Comparison of ENCODE assay signal across 1 cellular context in the genomic region with DNA sequence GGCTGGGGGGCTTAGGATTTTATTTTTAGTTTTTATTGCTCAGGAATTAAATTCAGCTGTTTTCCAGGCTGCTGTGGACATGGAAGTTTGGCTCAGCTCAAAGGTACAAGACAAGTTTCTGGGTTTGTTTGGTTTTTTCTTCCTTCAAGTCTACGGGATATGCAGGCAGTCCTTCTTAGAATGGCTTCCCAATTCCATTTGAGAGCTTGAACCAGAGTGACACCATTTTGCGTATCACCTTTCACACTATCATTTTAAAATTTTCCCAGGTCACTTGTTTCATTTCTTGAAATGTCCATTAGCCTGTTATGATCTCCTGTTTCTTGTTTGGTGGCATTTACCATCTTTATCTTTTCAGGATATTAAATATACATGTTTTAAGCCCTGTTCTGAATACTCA.
TF ChIP-seq lines count a peak whose summit lies in the region.

No MANE protein-coding gene starts in this region.

TF ChIP-seq in K562, 482 proteins besides CTCF, POLR2A, EP300 and RAD21 (continued from another document):
- TF ChIP-seq EHMT2 (IDR thresholded peaks at IDR 0.05) (no peak), FOXM1 (IDR thresholded peaks at IDR 0.05; ENCODE audit: low read depth) (no peak), FOXM1 (CRISPR knock-in tag; IDR thresholded peaks at IDR 0.05; ENCODE audit: low read depth) (no peak), BRD9 (IDR thresholded peaks at IDR 0.05; ENCODE audit: low read depth, partially characterized antibody) (no peak), PRPF4 (IDR thresholded peaks at IDR 0.05; ENCODE audit: insufficient read depth, low read depth, low read length, poor library complexity, severe bottlenecking) (no peak), ZNF12 (CRISPR knock-in tag; IDR thresholded peaks at IDR 0.05) (no peak), RBM39 (optimal IDR thresholded peaks at IDR 0.05; ENCODE audit: low read depth, low read length) (no peak), RNF2 (IDR thresholded peaks at IDR 0.05) (no peak), BCL6 (CRISPR knock-in tag; IDR thresholded peaks at IDR 0.05) (no peak), PYGO2 (tag; IDR thresholded peaks at IDR 0.05) (no peak), HMG20A (CRISPR knock-in tag; conservative IDR thresholded peaks at IDR 0.05) (no peak), BDP1 (IDR thresholded peaks at IDR 0.05; ENCODE audit: insufficient read depth, insufficient read length) (no peak), DMBX1 (CRISPR knock-in tag; IDR thresholded peaks at IDR 0.05; ENCODE audit: borderline replicate concordance) (0 out of 2 replicates have a peak, but pooled peaks have one; percentile 45), NR2C1 (IDR thresholded peaks at IDR 0.05) (no peak), NR2C1 (tag; IDR thresholded peaks at IDR 0.05) (no peak), ZNF24 (IDR thresholded peaks at IDR 0.05) (no peak), PURB (CRISPR knock-in tag; IDR thresholded peaks at IDR 0.05; ENCODE audit: low read depth) (no peak), ZNF165 (CRISPR knock-in tag; IDR thresholded peaks at IDR 0.05; ENCODE audit: borderline replicate concordance) (no peak), ZNF785 (CRISPR knock-in tag; IDR thresholded peaks at IDR 0.05) (no peak), TRIM24 (IDR thresholded peaks at IDR 0.05) (no peak), TEAD1 (CRISPR knock-in tag; IDR thresholded peaks at IDR 0.05) (no peak), ATF1 (CRISPR knock-in tag; IDR thresholded peaks at IDR 0.05) (no peak), ATF1 (tag; IDR thresholded peaks at IDR 0.05) (no peak), NCOA6 (IDR thresholded peaks at IDR 0.05) (no peak), SMARCC2 (IDR thresholded peaks at IDR 0.05; ENCODE audit: low read depth) (no peak), TRIM28 (IDR thresholded peaks at IDR 0.05) (no peak), PML (IDR thresholded peaks at IDR 0.05; ENCODE audit: low read length) (no peak), ZKSCAN1 (IDR thresholded peaks at IDR 0.05; ENCODE audit: low read depth, low read length) (no peak), LCOR (CRISPR knock-in tag; IDR thresholded peaks at IDR 0.05) (no peak), CBX5 (IDR thresholded peaks at IDR 0.05; ENCODE audit: borderline replicate concordance, low read depth) (no peak), KLF13 (tag; IDR thresholded peaks at IDR 0.05; ENCODE audit: borderline replicate concordance, low read depth) (no peak), YBX1 (IDR thresholded peaks at IDR 0.05) (no peak)
- TF ChIP-seq, protein P1, sequence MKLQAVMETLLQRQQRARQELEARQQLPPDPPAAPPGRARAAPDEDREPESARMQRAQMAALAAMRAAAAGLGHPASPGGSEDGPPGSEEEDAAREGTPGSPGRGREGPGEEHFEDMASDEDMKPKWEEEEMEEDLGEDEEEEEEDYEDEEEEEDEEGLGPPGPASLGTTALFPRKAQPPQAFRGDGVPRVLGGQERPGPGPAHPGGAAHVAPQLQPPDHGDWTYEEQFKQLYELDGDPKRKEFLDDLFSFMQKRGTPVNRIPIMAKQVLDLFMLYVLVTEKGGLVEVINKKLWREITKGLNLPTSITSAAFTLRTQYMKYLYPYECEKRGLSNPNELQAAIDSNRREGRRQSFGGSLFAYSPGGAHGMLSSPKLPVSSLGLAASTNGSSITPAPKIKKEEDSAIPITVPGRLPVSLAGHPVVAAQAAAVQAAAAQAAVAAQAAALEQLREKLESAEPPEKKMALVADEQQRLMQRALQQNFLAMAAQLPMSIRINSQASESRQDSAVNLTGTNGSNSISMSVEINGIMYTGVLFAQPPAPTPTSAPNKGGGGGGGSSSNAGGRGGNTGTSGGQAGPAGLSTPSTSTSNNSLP (IDR thresholded peaks at IDR 0.05; ENCODE audit: borderline replicate concordance, low read depth, low read length) = no peak
- TF ChIP-seq, protein P2, sequence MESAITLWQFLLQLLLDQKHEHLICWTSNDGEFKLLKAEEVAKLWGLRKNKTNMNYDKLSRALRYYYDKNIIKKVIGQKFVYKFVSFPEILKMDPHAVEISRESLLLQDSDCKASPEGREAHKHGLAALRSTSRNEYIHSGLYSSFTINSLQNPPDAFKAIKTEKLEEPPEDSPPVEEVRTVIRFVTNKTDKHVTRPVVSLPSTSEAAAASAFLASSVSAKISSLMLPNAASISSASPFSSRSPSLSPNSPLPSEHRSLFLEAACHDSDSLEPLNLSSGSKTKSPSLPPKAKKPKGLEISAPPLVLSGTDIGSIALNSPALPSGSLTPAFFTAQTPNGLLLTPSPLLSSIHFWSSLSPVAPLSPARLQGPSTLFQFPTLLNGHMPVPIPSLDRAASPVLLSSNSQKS (CRISPR knock-in tag; IDR thresholded peaks at IDR 0.05) = no peak
- TF ChIP-seq, protein P3, sequence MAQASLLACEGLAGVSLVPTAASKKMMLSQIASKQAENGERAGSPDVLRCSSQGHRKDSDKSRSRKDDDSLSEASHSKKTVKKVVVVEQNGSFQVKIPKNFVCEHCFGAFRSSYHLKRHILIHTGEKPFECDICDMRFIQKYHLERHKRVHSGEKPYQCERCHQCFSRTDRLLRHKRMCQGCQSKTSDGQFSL (CRISPR knock-in tag; IDR thresholded peaks at IDR 0.05) = no peak
- TF ChIP-seq, protein P3 (tag; IDR thresholded peaks at IDR 0.05) = no peak
- TF ChIP-seq, protein P4, sequence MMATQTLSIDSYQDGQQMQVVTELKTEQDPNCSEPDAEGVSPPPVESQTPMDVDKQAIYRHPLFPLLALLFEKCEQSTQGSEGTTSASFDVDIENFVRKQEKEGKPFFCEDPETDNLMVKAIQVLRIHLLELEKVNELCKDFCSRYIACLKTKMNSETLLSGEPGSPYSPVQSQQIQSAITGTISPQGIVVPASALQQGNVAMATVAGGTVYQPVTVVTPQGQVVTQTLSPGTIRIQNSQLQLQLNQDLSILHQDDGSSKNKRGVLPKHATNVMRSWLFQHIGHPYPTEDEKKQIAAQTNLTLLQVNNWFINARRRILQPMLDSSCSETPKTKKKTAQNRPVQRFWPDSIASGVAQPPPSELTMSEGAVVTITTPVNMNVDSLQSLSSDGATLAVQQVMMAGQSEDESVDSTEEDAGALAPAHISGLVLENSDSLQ (IDR thresholded peaks at IDR 0.05) = no peak
- TF ChIP-seq, protein P5, sequence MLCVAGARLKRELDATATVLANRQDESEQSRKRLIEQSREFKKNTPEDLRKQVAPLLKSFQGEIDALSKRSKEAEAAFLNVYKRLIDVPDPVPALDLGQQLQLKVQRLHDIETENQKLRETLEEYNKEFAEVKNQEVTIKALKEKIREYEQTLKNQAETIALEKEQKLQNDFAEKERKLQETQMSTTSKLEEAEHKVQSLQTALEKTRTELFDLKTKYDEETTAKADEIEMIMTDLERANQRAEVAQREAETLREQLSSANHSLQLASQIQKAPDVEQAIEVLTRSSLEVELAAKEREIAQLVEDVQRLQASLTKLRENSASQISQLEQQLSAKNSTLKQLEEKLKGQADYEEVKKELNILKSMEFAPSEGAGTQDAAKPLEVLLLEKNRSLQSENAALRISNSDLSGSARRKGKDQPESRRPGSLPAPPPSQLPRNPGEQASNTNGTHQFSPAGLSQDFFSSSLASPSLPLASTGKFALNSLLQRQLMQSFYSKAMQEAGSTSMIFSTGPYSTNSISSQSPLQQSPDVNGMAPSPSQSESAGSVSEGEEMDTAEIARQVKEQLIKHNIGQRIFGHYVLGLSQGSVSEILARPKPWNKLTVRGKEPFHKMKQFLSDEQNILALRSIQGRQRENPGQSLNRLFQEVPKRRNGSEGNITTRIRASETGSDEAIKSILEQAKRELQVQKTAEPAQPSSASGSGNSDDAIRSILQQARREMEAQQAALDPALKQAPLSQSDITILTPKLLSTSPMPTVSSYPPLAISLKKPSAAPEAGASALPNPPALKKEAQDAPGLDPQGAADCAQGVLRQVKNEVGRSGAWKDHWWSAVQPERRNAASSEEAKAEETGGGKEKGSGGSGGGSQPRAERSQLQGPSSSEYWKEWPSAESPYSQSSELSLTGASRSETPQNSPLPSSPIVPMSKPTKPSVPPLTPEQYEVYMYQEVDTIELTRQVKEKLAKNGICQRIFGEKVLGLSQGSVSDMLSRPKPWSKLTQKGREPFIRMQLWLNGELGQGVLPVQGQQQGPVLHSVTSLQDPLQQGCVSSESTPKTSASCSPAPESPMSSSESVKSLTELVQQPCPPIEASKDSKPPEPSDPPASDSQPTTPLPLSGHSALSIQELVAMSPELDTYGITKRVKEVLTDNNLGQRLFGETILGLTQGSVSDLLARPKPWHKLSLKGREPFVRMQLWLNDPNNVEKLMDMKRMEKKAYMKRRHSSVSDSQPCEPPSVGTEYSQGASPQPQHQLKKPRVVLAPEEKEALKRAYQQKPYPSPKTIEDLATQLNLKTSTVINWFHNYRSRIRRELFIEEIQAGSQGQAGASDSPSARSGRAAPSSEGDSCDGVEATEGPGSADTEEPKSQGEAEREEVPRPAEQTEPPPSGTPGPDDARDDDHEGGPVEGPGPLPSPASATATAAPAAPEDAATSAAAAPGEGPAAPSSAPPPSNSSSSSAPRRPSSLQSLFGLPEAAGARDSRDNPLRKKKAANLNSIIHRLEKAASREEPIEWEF (CRISPR knock-in tag; IDR thresholded peaks at IDR 0.05) = no peak
- TF ChIP-seq, protein P6, sequence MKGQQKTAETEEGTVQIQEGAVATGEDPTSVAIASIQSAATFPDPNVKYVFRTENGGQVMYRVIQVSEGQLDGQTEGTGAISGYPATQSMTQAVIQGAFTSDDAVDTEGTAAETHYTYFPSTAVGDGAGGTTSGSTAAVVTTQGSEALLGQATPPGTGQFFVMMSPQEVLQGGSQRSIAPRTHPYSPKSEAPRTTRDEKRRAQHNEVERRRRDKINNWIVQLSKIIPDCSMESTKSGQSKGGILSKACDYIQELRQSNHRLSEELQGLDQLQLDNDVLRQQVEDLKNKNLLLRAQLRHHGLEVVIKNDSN (CRISPR knock-in tag; IDR thresholded peaks at IDR 0.05) = no peak
- TF ChIP-seq, protein P7, sequence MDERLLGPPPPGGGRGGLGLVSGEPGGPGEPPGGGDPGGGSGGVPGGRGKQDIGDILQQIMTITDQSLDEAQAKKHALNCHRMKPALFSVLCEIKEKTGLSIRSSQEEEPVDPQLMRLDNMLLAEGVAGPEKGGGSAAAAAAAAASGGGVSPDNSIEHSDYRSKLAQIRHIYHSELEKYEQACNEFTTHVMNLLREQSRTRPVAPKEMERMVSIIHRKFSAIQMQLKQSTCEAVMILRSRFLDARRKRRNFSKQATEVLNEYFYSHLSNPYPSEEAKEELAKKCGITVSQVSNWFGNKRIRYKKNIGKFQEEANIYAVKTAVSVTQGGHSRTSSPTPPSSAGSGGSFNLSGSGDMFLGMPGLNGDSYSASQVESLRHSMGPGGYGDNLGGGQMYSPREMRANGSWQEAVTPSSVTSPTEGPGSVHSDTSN (CRISPR knock-in tag; IDR thresholded peaks at IDR 0.05; ENCODE audit: low read depth) = no peak
- TF ChIP-seq, protein P7 (tag; conservative IDR thresholded peaks at IDR 0.05; ENCODE audit: low read depth) = no peak
